ENCODE assay signal across 9 cellular contexts in the genomic region with DNA sequence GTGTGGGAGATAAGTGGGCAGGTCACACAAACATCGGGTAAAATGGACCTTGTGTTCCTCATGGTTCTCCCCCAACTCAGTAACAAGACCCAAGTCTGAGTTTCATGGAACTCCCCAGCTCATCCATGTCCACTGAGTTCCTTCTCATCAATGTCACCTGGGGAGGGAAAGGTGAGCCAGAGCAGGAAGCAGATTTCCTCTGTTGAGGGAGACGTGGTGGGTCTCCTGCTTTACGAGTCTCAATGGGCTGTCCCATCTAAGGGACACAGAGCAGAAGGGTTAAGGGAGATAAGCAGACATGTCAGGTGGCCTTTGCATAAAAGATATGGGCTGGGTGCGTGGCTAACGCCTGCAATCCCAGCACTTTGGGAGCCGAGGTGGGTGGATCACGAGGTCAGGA. TPM values are rescaled to one million over a fixed set of nuclear protein-coding genes. Genes with fewer than 3 reads are reported as not detected.
"Had no signal": no experiment of that assay in that cellular context is flagged by ENCODE, and none has a peak within 500 bp of the region (broad histone marks: within the 10 kb centered on the region; RNA-seq: fewer than 3 reads in every experiment).

No MANE protein-coding gene starts in this region.

- H3K4me3 ChIP-seq: GM12878 had no signal

- ATAC-seq: GM12878 had no signal

- DNase-seq: GDM1, GF-D8 had no signal

- FAIRE-seq: G401.6, GM12878, GM12891, GM12892, GM18507, GM19239 had no signal

RNA-seq across cellular contexts. Expression of a gene that starts 56.5 kb away (rescaled TPM):
- total RNA-seq: G401, GM12878 had no signal
